Comparison of ENCODE assay signal across 8 cellular contexts in the genomic region with DNA sequence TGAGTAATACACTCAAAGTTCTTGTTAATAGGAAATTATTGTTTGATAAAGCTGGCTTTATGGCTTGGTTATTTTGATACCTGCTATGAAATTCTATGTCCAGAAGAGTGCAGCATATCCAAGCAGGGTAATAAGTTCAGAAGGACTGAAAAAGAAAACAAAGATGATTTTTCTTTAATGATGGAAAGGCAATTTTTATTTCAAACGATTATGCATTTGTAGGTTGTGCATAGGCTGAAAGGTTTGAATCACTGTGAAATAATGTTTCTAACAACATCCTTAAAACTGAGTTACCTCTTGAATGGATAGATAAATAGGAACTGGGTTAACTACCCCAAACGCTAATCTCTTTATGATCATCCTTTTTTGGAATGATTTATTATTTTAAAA. TPM values are rescaled to one million over a fixed set of nuclear protein-coding genes. Genes with fewer than 3 reads are reported as not detected.
DNase-seq lines count a peak whose midpoint lies in the region; ATAC-seq and TF ChIP-seq lines count a peak whose summit lies in the region.

No MANE protein-coding gene starts in this region.

- TF ChIP-seq POLR2A in ovary (IDR thresholded peaks at IDR 0.05), result no peak

- peak overlapping the region; percentile 76 to 87 for H3K27ac Mint-ChIP-seq in effector memory CD8-positive, alpha-beta T cell
- no peak overlapping the region for H3K27ac Mint-ChIP-seq in glutamatergic neuron (ENCODE audit: unreplicated experiment)

- CTCF ChIA-PET in A673 (lab: Charles Lee) (no interaction called here), Panc1 (lab: Charles Lee) (interaction anchor here (1.5 kb wide), 1 partner anchor 202 kb away, joined by 6 read pairs; no protein-coding TSS in a partner anchor)

- H3K27me3 ChIP-seq in A673 (replicated peaks; ENCODE audit: insufficient read depth, low read depth, low read length, poor library complexity), result peaks cover 96% of the 10 kb centered on the region
- H3K27me3 ChIP-seq in Panc1 (ENCODE audit: control insufficient read depth, insufficient read depth, low read length), result peaks cover 46% of the 10 kb centered on the region
- no peaks in the 10 kb centered on the region for H3K27me3 ChIP-seq in ovary

- H3K4me1 Mint-ChIP-seq in effector memory CD8-positive, alpha-beta T cell (ENCODE audit: low read depth in 2 of 2), result peaks cover 22 to 43% of the 10 kb centered on the region in 2 donors
- H3K4me1 Mint-ChIP-seq in glutamatergic neuron (ENCODE audit: low read depth, unreplicated experiment), result peaks cover 14% of the 10 kb centered on the region

- BruUV-seq in A673 (replicated peaks; lab: Mats Ljungman, UMichigan) (no TSS peak), Panc1 (replicated peaks; lab: Mats Ljungman, UMichigan) (no TSS peak)

- TF ChIP-seq CTCF in A673 (conservative IDR thresholded peaks at IDR 0.05; ENCODE audit: low read depth, low read length) (peak; percentile 34; the same call in 1 of the 2 replicates), GM12865 (IDR thresholded peaks at IDR 0.05; ENCODE audit: insufficient read depth, low read depth, low read length, missing control alignments) (peak; percentile 40), Panc1 (IDR thresholded peaks at IDR 0.05) (peak; percentile 70; the same call in 1 of the 2 replicates), ovary (IDR thresholded peaks at IDR 0.05) (peak in 1 of 3 donors; percentile 11), glutamatergic neuron (IDR thresholded peaks at IDR 0.05; ENCODE audit: partially characterized antibody, unreplicated experiment) (no peak)

- in situ Hi-C loops in Panc1 (cut with HindIII; ENCODE audit: low pct_unique_long_range_greater_than_20kb, low sequenced_read_pairs), result no loop called here

- ATAC-seq in Panc1 (no peak), HG02840 (IDR thresholded peaks at IDR 0.05; ENCODE audit: low FRiP score, unreplicated experiment) (no peak)
- no peak for ATAC-seq in effector memory CD8-positive, alpha-beta T cell (replicated peaks)

- peaks cover 20% of the 10 kb centered on the region for H3K36me3 Mint-ChIP-seq in effector memory CD8-positive, alpha-beta T cell (ENCODE audit: insufficient read depth)
- H3K36me3 Mint-ChIP-seq in glutamatergic neuron (ENCODE audit: unreplicated experiment), result peaks cover 4% of the 10 kb centered on the region

- no peaks in the 10 kb centered on the region for H3K9me3 Mint-ChIP-seq in effector memory CD8-positive, alpha-beta T cell
- H3K9me3 Mint-ChIP-seq in glutamatergic neuron (ENCODE audit: unreplicated experiment), result peaks cover 8% of the 10 kb centered on the region

- H3K36me3 ChIP-seq in A673 (ENCODE audit: insufficient read depth, low read length, poor library complexity, severe bottlenecking), result no peaks in the 10 kb centered on the region
- peaks cover 7% of the 10 kb centered on the region; the same call in 1 of the 2 replicates for H3K36me3 ChIP-seq in Panc1 (ENCODE audit: control insufficient read depth, insufficient read depth, low read length)
- no peaks in the 10 kb centered on the region for H3K36me3 ChIP-seq in ovary

- 40 to 50% (median 42%) methylated on average over 2 of the region's 2 CpGs for WGBS in ovary, 3 donors

- H3K4me3 ChIP-seq in A673 (ENCODE audit: low read depth, low read length, poor library complexity, severe bottlenecking) (no peak overlapping the region), GM12865 (ENCODE audit: low read depth, low read length) (peak overlapping the region; percentile 99), Panc1 (ENCODE audit: low read depth in 2 of 2, low read length in 2 of 2) (peak overlapping the region in 1 of 2 experiments; percentile 56; a peak in 1 of 4 replicates), ovary (peak overlapping the region; percentile 89)

- H3K27ac ChIP-seq in A673 (ENCODE audit: low read depth, low read length, poor library complexity, severe bottlenecking) (no peak overlapping the region), Panc1 (ENCODE audit: low read length) (no peak overlapping the region), ovary (no peak overlapping the region)

- POLR2A ChIA-PET in A673 (lab: Charles Lee; ENCODE audit: low non-redundant PET), result no interaction called here
- POLR2A ChIA-PET in Panc1 (lab: Charles Lee), result no interaction called here

- DNase-seq in A673 (ENCODE audit: low spot score) (peak; percentile 3), GM12865 (ENCODE audit: low read depth) (peak; percentile 48), Panc1 (ENCODE audit: low read depth, low spot score) (no peak), ovary (no peak), glutamatergic neuron (no peak)
- DNase-seq in effector memory CD8-positive, alpha-beta T cell, result no peak
- DNase-seq in effector CD4-positive, alpha-beta T cell, result no peak

- H3K4me3 Mint-ChIP-seq in effector memory CD8-positive, alpha-beta T cell, result peak overlapping the region; percentile 88 to 95
- no peak overlapping the region for H3K4me3 Mint-ChIP-seq in glutamatergic neuron (ENCODE audit: unreplicated experiment)

- no peaks in the 10 kb centered on the region for H3K27me3 Mint-ChIP-seq in effector memory CD8-positive, alpha-beta T cell
- peaks cover 3% of the 10 kb centered on the region for H3K27me3 Mint-ChIP-seq in glutamatergic neuron (ENCODE audit: unreplicated experiment)

- no peak for TF ChIP-seq EP300 in ovary (IDR thresholded peaks at IDR 0.05)

- H3K9me3 ChIP-seq in A673 (ENCODE audit: low read depth, low read length, poor library complexity, severe bottlenecking) (no peaks in the 10 kb centered on the region), Panc1 (ENCODE audit: control insufficient read depth, insufficient read depth, low read depth, low read length) (no peaks in the 10 kb centered on the region), ovary (no peaks in the 10 kb centered on the region)

- H3K4me1 ChIP-seq in A673 (ENCODE audit: insufficient read depth, low read length, poor library complexity, severe bottlenecking) (peaks cover 6% of the 10 kb centered on the region), Panc1 (ENCODE audit: control insufficient read depth, insufficient read depth, low read length) (peaks cover 11% of the 10 kb centered on the region), ovary (ENCODE audit: insufficient read depth) (peaks cover 4% of the 10 kb centered on the region)

- intact Hi-C loops in A673 (cut with micrococcal nuclease; ENCODE audit: unreplicated experiment) (loop anchor here (10.0 kb wide), 1 partner anchor 384 kb away; no protein-coding TSS in a partner anchor), Panc1 (cut with micrococcal nuclease; ENCODE audit: unreplicated experiment) (loop anchor here (5.0 to 10.0 kb wide), 3 partner anchors 204 to 1476 kb away; no protein-coding TSS in a partner anchor), ovary (cut with DNase I) (no loop called here)

RNA-seq across cellular contexts. Expression of gene MAN1A1, which starts 1.4 kb away (rescaled TPM):
- total RNA-seq in A673 (2021), result 0.06 TPM in 1 of 2 replicates, not detected in the other
- total RNA-seq in Panc1 (2021; ENCODE audit: unreplicated experiment), result 3.2 TPM
- polyA plus RNA-seq in Panc1 (2012; ENCODE audit: insufficient read length), result 0.96 TPM
- total RNA-seq in ovary, result 10 to 100 TPM; 27.4 to 49.6 (median 31.8) TPM
- polyA plus RNA-seq in ovary, result 10 to 100 TPM; 22.1 to 33.9 TPM
- total RNA-seq in glutamatergic neuron (ENCODE audit: unreplicated experiment), result 10.5 TPM

Comparison
In these comparisons a context has a peak if more than half of its experiments do, and no peak if none do; other contexts are left out.
1. DNase-seq: peak in A673 (single experiment) and GM12865 (single experiment); none in Panc1 (single experiment), effector memory CD8-positive, alpha-beta T cell (0 of 3), ovary (0 of 5), glutamatergic neuron (single experiment) and effector CD4-positive, alpha-beta T cell (single experiment).
2. intact Hi-C loops: an anchor here in A673 (10.0 kb wide) and Panc1 (5.0 to 10.0 kb wide); none called in ovary.